In genomic region chr18:48668466-48669179, GRCh38 we compare ENCODE assay signal across 28 cellular contexts.
A peak's percentile ranks its signal among the peaks of the same experiment; 100 is the strongest.
DNase-seq lines count a peak whose midpoint lies in the region; ATAC-seq, FAIRE-seq and TF ChIP-seq lines count a peak whose summit lies in the region.
"Had no signal": no experiment of that assay in that cellular context is flagged by ENCODE, and none has a peak within 500 bp of the region (broad histone marks: within the 10 kb centered on the region; RNA-seq: fewer than 3 reads in every experiment).

No MANE protein-coding gene starts in this region.

- H3K56ac ChIP-seq in H1 (replicated peaks; ENCODE audit: insufficient read length, low read depth, low read length) = no peak overlapping the region

- no peak for FAIRE-seq in H1 (lab: Jason Lieb, UNC)
- FAIRE-seq: keratinocyte had no signal

- intact Hi-C loops in posterior vena cava (cut with DNase I) = loop anchor here in 1 of 2 donors (10.0 kb wide), 1 partner anchor 124 kb away; no protein-coding TSS in a partner anchor
- intact Hi-C loops in ascending aorta (cut with DNase I) = loop anchor here (10.0 kb wide), 1 partner anchor 644 kb away; no protein-coding TSS in a partner anchor
- intact Hi-C loops in CD4-positive, alpha-beta memory T cell (cut with micrococcal nuclease) = no loop called here

- no peak overlapping the region for H3K27ac ChIP-seq in OCI-LY1 (ENCODE audit: low read depth, low read length, poor library complexity, severe bottlenecking)
- H3K27ac ChIP-seq in H1 (ENCODE audit: low read depth, low read length) = no peak overlapping the region
- no peak overlapping the region for H3K27ac ChIP-seq in ascending aorta
- H3K27ac ChIP-seq in CD4-positive, alpha-beta memory T cell (ENCODE audit: low read depth, low read length) = no peak overlapping the region
- H3K27ac ChIP-seq: C4-2B, GM23248, HL-60, tibial artery had no signal

- no peak for TF ChIP-seq POLR2A in H1 (IDR thresholded peaks at IDR 0.05; ENCODE audit: control extremely low read depth in 1 of 2, low read depth in 2 of 2, low read length in 2 of 2)

- peaks cover 11% of the 10 kb centered on the region for H3K36me3 Mint-ChIP-seq in activated T-cell treated with anti-CD3 and anti-CD28 coated beads, Interleukin-2, amount 50 U/mL, for 24 hours (ENCODE audit: low read depth)
- H3K36me3 Mint-ChIP-seq in CD4-positive, alpha-beta memory T cell = peaks cover 9 to 21% of the 10 kb centered on the region in 2 donors

- H4K91ac ChIP-seq in H1 (replicated peaks; ENCODE audit: insufficient read length, low read length) = no peak overlapping the region

- POLR2A ChIA-PET in H1 (lab: Charles Lee; ENCODE audit: partially characterized antibody) = no interaction called here
- POLR2A ChIA-PET in CD4-positive, alpha-beta memory T cell (lab: Charles Lee; ENCODE audit: partially characterized antibody) = no interaction called here

- no peak overlapping the region for H2BK20ac ChIP-seq in H1 (ENCODE audit: low read length)

- no peak overlapping the region for H3K23ac ChIP-seq in H1 (ENCODE audit: insufficient read length)

- TF ChIP-seq RAD21 in H1 (IDR thresholded peaks at IDR 0.05 in 1 of 2, conservative IDR thresholded peaks at IDR 0.05 in 1 of 2; ENCODE audit: low read depth in 2 of 2, low read length in 2 of 2) = no peak; a peak in 1 of 4 replicates

- no peak overlapping the region for H3K14ac ChIP-seq in H1 (ENCODE audit: insufficient read length)

- no peaks in the 10 kb centered on the region for H3K9me3 ChIP-seq in OCI-LY1 (ENCODE audit: low read length)
- peaks cover 5 to 13% of the 10 kb centered on the region in 2 experiments; a peak in 3 of 4 replicates for H3K9me3 ChIP-seq in H1 (ENCODE audit: insufficient read depth in 2 of 2, low read depth in 1 of 2, low read length in 1 of 2)
- H3K9me3 ChIP-seq in ascending aorta = peaks cover 0 to 7% of the 10 kb centered on the region in 2 donors
- H3K9me3 ChIP-seq in CD4-positive, alpha-beta memory T cell (ENCODE audit: control insufficient read depth in 1 of 2, low read length in 2 of 2) = no peaks in the 10 kb centered on the region

- H2AK5ac ChIP-seq in H1 (ENCODE audit: low read depth, low read length) = no peak overlapping the region

- DNase-seq in activated T-cell treated with anti-CD3 and anti-CD28 coated beads, Interleukin-2, amount 50 U/mL, for 24 hours = peak; percentile 15
- no peak for DNase-seq in activated T-cell treated with anti-CD3 and anti-CD28 coated beads, Interleukin-2, amount 50 U/mL, for 48 hours
- no peak for DNase-seq in H1 (ENCODE audit: low read depth in 1 of 2, low spot score in 2 of 2)
- DNase-seq in posterior vena cava (ENCODE audit: low spot score) = peak; percentile 68
- no peak for DNase-seq in ascending aorta (ENCODE audit: low spot score in 2 of 2)
- no peak for DNase-seq in CD4-positive, alpha-beta memory T cell
- DNase-seq: 8988T; activated CD8-positive, alpha-beta memory T cell treated with anti-CD3 and anti-CD28 coated beads for 24 hours; DMS 273 treated with DMSO at 0.1 percent for 48 hours; effector memory CD8-positive, alpha-beta T cell; hippocampal formation; KBM-7; NCI-H2029 treated with DMSO at 0.1 percent for 48 hours; NCI-H510A treated with DMSO at 0.1 percent for 48 hours; stimulated activated CD4-positive, alpha-beta T cell treated with anti-CD3 and anti-CD28 coated beads, Interleukin-15, amount 100 ng/mL, for 24 hours; stimulated activated naive CD4-positive, alpha-beta T cell; T-helper 1 cell had no signal

- H3K23me2 ChIP-seq in H1 (ENCODE audit: low read depth, low read length) = no peaks in the 10 kb centered on the region

- no peaks in the 10 kb centered on the region for H3K36me3 ChIP-seq in OCI-LY1 (ENCODE audit: insufficient read depth, low read length)
- H3K36me3 ChIP-seq in H1 (ENCODE audit: control insufficient read depth in 2 of 4, insufficient read depth in 4 of 4, low read length in 3 of 4) = peaks cover 0 to 11% (median 4%) of the 10 kb centered on the region in 4 experiments; a peak in 4 of 8 replicates
- H3K36me3 ChIP-seq in ascending aorta = peaks cover 16 to 30% of the 10 kb centered on the region in 2 donors
- no peaks in the 10 kb centered on the region for H3K36me3 ChIP-seq in CD4-positive, alpha-beta memory T cell (ENCODE audit: insufficient read depth, low read length)

- no peak overlapping the region for H3K4me2 ChIP-seq in OCI-LY1 (ENCODE audit: low read length)
- H3K4me2 ChIP-seq in H1 (ENCODE audit: insufficient read depth in 1 of 2, low read depth in 2 of 2, low read length in 2 of 2) = no peak overlapping the region

- H3K79me2 ChIP-seq in OCI-LY1 (ENCODE audit: insufficient read depth, low read length) = no peaks in the 10 kb centered on the region
- H3K79me2 ChIP-seq in H1 (ENCODE audit: control insufficient read depth in 1 of 2, insufficient read depth in 2 of 2, low read length in 2 of 2) = no peaks in the 10 kb centered on the region

- WGBS in H1 (ENCODE audit: extremely low coverage in 1 of 2, insufficient coverage in 1 of 2, insufficient read length in 1 of 2, insufficient replicate concordance in 2 of 2, low coverage in 1 of 2, low lambda C conversion rate in 2 of 2, missing lambda C conversion rate in 1 of 2), 2 experiments = 90% methylated on average over 14 of the region's 15 CpGs; no CpG with 5 or more reads in 1 of the 2 experiments

- TF ChIP-seq CTCF in OCI-LY1 (IDR thresholded peaks at IDR 0.05; ENCODE audit: low read length) = peak; percentile 20; the same call in 1 of the 2 replicates
- TF ChIP-seq CTCF in H1 (IDR thresholded peaks at IDR 0.05; ENCODE audit: control extremely low read depth in 1 of 3, insufficient read depth in 1 of 3, low read depth in 1 of 3, low read length in 3 of 3) = peak in 2 of 3 experiments; percentile 16 to 28; a peak in 2 of 4 replicates
- TF ChIP-seq CTCF in ascending aorta (IDR thresholded peaks at IDR 0.05) = no peak

- H3K27me3 ChIP-seq in OCI-LY1 (ENCODE audit: insufficient read depth, low read length) (peaks cover 6% of the 10 kb centered on the region; the same call in 1 of the 2 replicates), H1 (replicated peaks in 1 of 4; ENCODE audit: control insufficient read depth in 3 of 4, extremely low read depth in 1 of 4, insufficient read depth in 3 of 4, low read length in 3 of 4) (no peaks in the 10 kb centered on the region), ascending aorta (no peaks in the 10 kb centered on the region)
- H3K27me3 ChIP-seq in CD4-positive, alpha-beta memory T cell (ENCODE audit: insufficient read depth, low read length) = no peaks in the 10 kb centered on the region
- H3K27me3 ChIP-seq: tibial artery had no signal

- H3K9ac ChIP-seq in OCI-LY1 (ENCODE audit: low read length) = no peak overlapping the region
- H3K9ac ChIP-seq in H1 (replicated peaks in 1 of 4; ENCODE audit: extremely low read depth in 1 of 4, low read depth in 3 of 4, low read length in 3 of 4) = no peak overlapping the region
- H3K9ac ChIP-seq: GM23248 had no signal

- H3K79me1 ChIP-seq in H1 (ENCODE audit: low read depth, low read length) = no peaks in the 10 kb centered on the region

- no peaks in the 10 kb centered on the region for H3F3A ChIP-seq in OCI-LY1 (ENCODE audit: insufficient read depth, low read length)

- H3K4me1 ChIP-seq in OCI-LY1 (ENCODE audit: insufficient read depth, low read length, severe bottlenecking) = no peaks in the 10 kb centered on the region
- peaks cover 0 to 3% (median 0%) of the 10 kb centered on the region in 4 experiments; a peak in 2 of 7 replicates for H3K4me1 ChIP-seq in H1 (replicated peaks in 1 of 4; ENCODE audit: control insufficient read depth in 3 of 4, insufficient read depth in 4 of 4, low read length in 3 of 4)
- no peaks in the 10 kb centered on the region for H3K4me1 ChIP-seq in ascending aorta
- no peaks in the 10 kb centered on the region for H3K4me1 ChIP-seq in CD4-positive, alpha-beta memory T cell (ENCODE audit: insufficient read depth, low read length)

- ATAC-seq in GM21526 (IDR thresholded peaks at IDR 0.05; ENCODE audit: low FRiP score, unreplicated experiment) = no peak
- ATAC-seq: activated T-helper 17 cell treated with anti-CD3 and anti-CD28 coated beads, Interleukin-2, amount 50 U/mL, for 72 hours; effector memory CD8-positive, alpha-beta T cell; Right ventricle myocardium inferior had no signal

- H3K4me1 Mint-ChIP-seq in activated T-cell treated with anti-CD3 and anti-CD28 coated beads, Interleukin-2, amount 50 U/mL, for 24 hours (ENCODE audit: low read depth) = no peaks in the 10 kb centered on the region
- no peaks in the 10 kb centered on the region for H3K4me1 Mint-ChIP-seq in CD4-positive, alpha-beta memory T cell
- H3K4me1 Mint-ChIP-seq: activated T-helper 17 cell treated with anti-CD3 and anti-CD28 coated beads, Interleukin-2, amount 50 U/mL, for 72 hours; central memory CD8-positive, alpha-beta T cell; neural crest cell had no signal

- no peak overlapping the region for H2BK12ac ChIP-seq in H1 (ENCODE audit: low read depth, low read length)

- H3K9me3 Mint-ChIP-seq in activated T-cell treated with anti-CD3 and anti-CD28 coated beads, Interleukin-2, amount 50 U/mL, for 24 hours = peaks cover 5% of the 10 kb centered on the region
- peaks cover 3 to 23% (median 8%) of the 10 kb centered on the region in 8 donors for H3K9me3 Mint-ChIP-seq in CD4-positive, alpha-beta memory T cell

- CTCF ChIA-PET in H1 (lab: Charles Lee; ENCODE audit: partially characterized antibody) = interaction anchor here (0.7 to 3.4 kb wide), 7 partner anchors 28 to 197 kb away, joined by 3 to 36 read pairs (median 4); no protein-coding TSS in a partner anchor
- CTCF ChIA-PET in CD4-positive, alpha-beta memory T cell (lab: Charles Lee; ENCODE audit: partially characterized antibody) = no interaction called here

- no peak overlapping the region for H2BK120ac ChIP-seq in H1 (replicated peaks; ENCODE audit: low read depth, low read length)

- H4K5ac ChIP-seq in H1 (ENCODE audit: insufficient read length, low read depth, low read length) = no peak overlapping the region

- no peak overlapping the region for H3K4me3 Mint-ChIP-seq in activated T-cell treated with anti-CD3 and anti-CD28 coated beads, Interleukin-2, amount 50 U/mL, for 24 hours
- H3K4me3 Mint-ChIP-seq in CD4-positive, alpha-beta memory T cell = peak overlapping the region in 1 of 8 donors; percentile 6
- H3K4me3 Mint-ChIP-seq: activated T-helper 17 cell treated with anti-CD3 and anti-CD28 coated beads, Interleukin-2, amount 50 U/mL, for 72 hours; central memory CD8-positive, alpha-beta T cell; effector memory CD8-positive, alpha-beta T cell; neural crest cell had no signal

- no peaks in the 10 kb centered on the region for H3K9me2 ChIP-seq in OCI-LY1 (ENCODE audit: low read depth, low read length)

- TF ChIP-seq EP300 in H1 (IDR thresholded peaks at IDR 0.05; ENCODE audit: borderline replicate concordance in 1 of 2, low read depth in 2 of 2, low read length in 2 of 2) = no peak

- H4K20me1 ChIP-seq in OCI-LY1 (ENCODE audit: insufficient read depth, low read length) (no peaks in the 10 kb centered on the region), H1 (replicated peaks in 1 of 2; ENCODE audit: control insufficient read depth in 1 of 2, insufficient read depth in 2 of 2, low read length in 2 of 2) (no peaks in the 10 kb centered on the region)

- H3K27ac Mint-ChIP-seq in activated T-cell treated with anti-CD3 and anti-CD28 coated beads, Interleukin-2, amount 50 U/mL, for 24 hours = no peak overlapping the region
- no peak overlapping the region for H3K27ac Mint-ChIP-seq in CD4-positive, alpha-beta memory T cell
- H3K27ac Mint-ChIP-seq: activated T-helper 17 cell treated with anti-CD3 and anti-CD28 coated beads, Interleukin-2, amount 50 U/mL, for 72 hours; effector memory CD8-positive, alpha-beta T cell had no signal

- H3K27me3 Mint-ChIP-seq in activated T-cell treated with anti-CD3 and anti-CD28 coated beads, Interleukin-2, amount 50 U/mL, for 24 hours = no peaks in the 10 kb centered on the region
- no peaks in the 10 kb centered on the region for H3K27me3 Mint-ChIP-seq in CD4-positive, alpha-beta memory T cell
- H3K27me3 Mint-ChIP-seq: activated T-helper 17 cell treated with anti-CD3 and anti-CD28 coated beads, Interleukin-2, amount 50 U/mL, for 72 hours; central memory CD8-positive, alpha-beta T cell; effector memory CD8-positive, alpha-beta T cell had no signal

- no peak overlapping the region for H4K8ac ChIP-seq in H1 (ENCODE audit: extremely low read depth, insufficient read depth, low read length)

- H3K4me3 ChIP-seq in OCI-LY1 (ENCODE audit: low read depth, low read length, poor library complexity, severe bottlenecking) (no peak overlapping the region), H1 (ENCODE audit: extremely low read depth in 1 of 4, insufficient read depth in 2 of 4, low read depth in 3 of 4, low read length in 4 of 4) (no peak overlapping the region), ascending aorta (no peak overlapping the region)
- no peak overlapping the region for H3K4me3 ChIP-seq in CD4-positive, alpha-beta memory T cell (ENCODE audit: low read length in 2 of 2)
- H3K4me3 ChIP-seq: GM23248, tibial artery had no signal

- H3K18ac ChIP-seq in H1 (ENCODE audit: extremely low read depth, low read length) = no peak overlapping the region

- H2BK5ac ChIP-seq in H1 (ENCODE audit: low read depth, low read length) = no peak overlapping the region

- no peak overlapping the region for H2AFZ ChIP-seq in OCI-LY1 (ENCODE audit: low read length)
- H2AFZ ChIP-seq in H1 (ENCODE audit: low read length) = no peak overlapping the region
- H2AFZ ChIP-seq: GM23248 had no signal

- H3K4ac ChIP-seq in H1 (replicated peaks; ENCODE audit: insufficient read length, low read depth, low read length) = no peak overlapping the region

- H2BK15ac ChIP-seq in H1 (ENCODE audit: low read length) = no peak overlapping the region

Comparison
In these comparisons a context has a peak if more than half of its experiments do, and no peak if none do; other contexts are left out.
1. DNase-seq: peak in activated T-cell treated with anti-CD3 and anti-CD28 coated beads, Interleukin-2, amount 50 U/mL, for 24 hours (single experiment) and posterior vena cava (single experiment); none in activated T-cell treated with anti-CD3 and anti-CD28 coated beads, Interleukin-2, amount 50 U/mL, for 48 hours (0 of 2), H1 (0 of 2), ascending aorta (0 of 2) and CD4-positive, alpha-beta memory T cell (0 of 5).
2. CTCF ChIP-seq: peak in OCI-LY1 (single experiment) and H1 (2 of 3); none in ascending aorta (0 of 3).